ENCODE assay signal across 8 cellular contexts in genomic region chr22:35835998-35836691, GRCh38.
DNase-seq lines count a peak whose midpoint lies in the region; ATAC-seq and TF ChIP-seq lines count a peak whose summit lies in the region.

No MANE protein-coding gene starts in this region.

- H3K27ac Mint-ChIP-seq in CD8-positive, alpha-beta memory T cell = peak overlapping the region in 1 of 8 donors; percentile 42
- peak overlapping the region; percentile 94 for H3K27ac Mint-ChIP-seq in neural crest cell (ENCODE audit: unreplicated experiment)

- no peak for ATAC-seq in GM19455 (IDR thresholded peaks at IDR 0.05; ENCODE audit: unreplicated experiment)
- no peak for ATAC-seq in HG03108 (IDR thresholded peaks at IDR 0.05; ENCODE audit: unreplicated experiment)
- ATAC-seq in GM18519 (IDR thresholded peaks at IDR 0.05; ENCODE audit: low FRiP score, unreplicated experiment) = no peak

- peaks cover 4 to 22% of the 10 kb centered on the region in 2 donors for H3K27me3 Mint-ChIP-seq in CD8-positive, alpha-beta memory T cell
- no peaks in the 10 kb centered on the region for H3K27me3 Mint-ChIP-seq in neural crest cell (ENCODE audit: low read depth)

- TF ChIP-seq CTCF in fibroblast of pulmonary artery (IDR thresholded peaks at IDR 0.05; ENCODE audit: low read length, missing control alignments) (no peak), neural crest cell (conservative IDR thresholded peaks at IDR 0.05) (no peak)

- H3K4me1 ChIP-seq in CD8-positive, alpha-beta memory T cell (ENCODE audit: insufficient read depth, low read length) = no peaks in the 10 kb centered on the region

- H3K27me3 ChIP-seq in CD8-positive, alpha-beta memory T cell (ENCODE audit: insufficient read depth, low read length, poor library complexity, severe bottlenecking) = no peaks in the 10 kb centered on the region

- H3K36me3 Mint-ChIP-seq in CD8-positive, alpha-beta memory T cell = no peaks in the 10 kb centered on the region
- no peaks in the 10 kb centered on the region for H3K36me3 Mint-ChIP-seq in neural crest cell (ENCODE audit: low read depth)

- no peaks in the 10 kb centered on the region for H3K36me3 ChIP-seq in CD8-positive, alpha-beta memory T cell (ENCODE audit: insufficient read depth, low read length)

- no peak overlapping the region for H3K27ac ChIP-seq in CD8-positive, alpha-beta memory T cell (ENCODE audit: low read depth, low read length)

- no peak for DNase-seq in CD8-positive, alpha-beta memory T cell
- DNase-seq in Kasumi-1 (lab: John Stamatoyannopoulos, UW) (peak; percentile 9), SK-N-DZ (ENCODE audit: low spot score) (peak; percentile 53), fibroblast of pulmonary artery (ENCODE audit: low read depth) (peak; percentile 90), neural crest cell (ENCODE audit: low read depth, low spot score) (no peak)

- H3K4me3 ChIP-seq in CD8-positive, alpha-beta memory T cell (ENCODE audit: low read length) = no peak overlapping the region
- H3K4me3 ChIP-seq in fibroblast of pulmonary artery (replicated peaks; ENCODE audit: low read depth, low read length) = peak overlapping the region; percentile 74

- peaks cover 4 to 19% (median 15%) of the 10 kb centered on the region in 3 donors for H3K4me1 Mint-ChIP-seq in CD8-positive, alpha-beta memory T cell
- peaks cover 69% of the 10 kb centered on the region for H3K4me1 Mint-ChIP-seq in neural crest cell

- POLR2A ChIA-PET in CD8-positive, alpha-beta memory T cell (lab: Charles Lee) = interaction anchor here (0.6 kb wide), 1 partner anchor 10 kb away, joined by 12 read pairs; no protein-coding TSS in a partner anchor

- H3K9me3 Mint-ChIP-seq in CD8-positive, alpha-beta memory T cell = no peaks in the 10 kb centered on the region
- H3K9me3 Mint-ChIP-seq in neural crest cell = no peaks in the 10 kb centered on the region

- no peaks in the 10 kb centered on the region for H3K9me3 ChIP-seq in CD8-positive, alpha-beta memory T cell (ENCODE audit: low read length)

- CTCF ChIA-PET in CD8-positive, alpha-beta memory T cell (lab: Charles Lee) = no interaction called here

- H3K4me3 Mint-ChIP-seq in CD8-positive, alpha-beta memory T cell = peak overlapping the region in 4 of 7 donors; percentile 19 to 37 (median 26)
- peak overlapping the region; percentile 80 for H3K4me3 Mint-ChIP-seq in neural crest cell

Comparison
In these comparisons a context has a peak if more than half of its experiments do, and no peak if none do; other contexts are left out.
1. DNase-seq: peak in Kasumi-1 (2 of 2), SK-N-DZ (single experiment) and fibroblast of pulmonary artery (single experiment); none in CD8-positive, alpha-beta memory T cell (0 of 5) and neural crest cell (single experiment).